Comparison of ENCODE assay signal across 1 cellular context in the genomic region with DNA sequence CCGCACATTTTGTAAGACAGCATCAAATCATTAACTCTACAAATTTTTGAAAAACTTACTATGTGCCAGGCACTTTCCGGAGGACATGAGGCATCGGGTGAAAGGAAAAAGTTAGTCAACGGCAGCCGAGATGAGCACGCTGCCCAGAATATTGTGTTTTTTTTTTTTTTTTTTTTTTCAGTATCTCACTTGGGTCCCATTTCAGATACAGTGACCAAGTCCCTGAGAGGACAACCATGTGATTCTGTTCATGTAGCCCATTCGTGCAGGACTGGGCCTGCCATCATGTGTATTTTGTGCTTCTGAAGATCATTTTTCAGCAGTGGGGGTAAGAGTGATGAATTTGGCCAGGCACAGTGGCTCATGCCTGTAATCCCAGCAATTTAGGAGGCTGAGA.
TF ChIP-seq lines count a peak whose summit lies in the region.

No MANE protein-coding gene starts in this region.

TF ChIP-seq in HepG2, 621 proteins besides CTCF, POLR2A, EP300 and RAD21:
- no peak for TF ChIP-seq ZMYM3 (CRISPR knock-in tag; IDR thresholded peaks at IDR 0.05)
- no peak for TF ChIP-seq ZNF331 (CRISPR knock-in tag; IDR thresholded peaks at IDR 0.05)
